In the genomic region with DNA sequence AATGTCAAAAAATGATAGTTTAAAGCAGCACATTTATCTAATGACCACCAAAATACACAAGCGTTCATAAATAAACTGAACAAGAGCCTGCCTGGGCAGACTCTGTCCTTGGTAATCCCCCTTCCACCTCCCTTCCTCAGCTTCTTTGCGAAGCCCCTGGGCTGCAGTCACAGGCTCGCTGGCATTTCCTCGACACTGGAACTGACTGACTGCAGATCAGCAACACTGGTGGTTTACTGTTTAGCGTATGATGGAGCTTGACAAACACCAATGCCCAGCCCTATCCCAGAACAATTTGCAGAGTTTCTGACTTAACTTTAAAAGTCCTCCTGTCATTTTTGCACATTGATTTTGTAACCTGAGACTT, we compare ENCODE assay signal across 13 cellular contexts. TPM values are rescaled to one million over a fixed set of nuclear protein-coding genes. Genes with fewer than 3 reads are reported as not detected.
A peak's percentile ranks its signal among the peaks of the same experiment; 100 is the strongest.
DNase-seq lines count a peak whose midpoint lies in the region; ATAC-seq lines count a peak whose summit lies in the region.
"Had no signal": no experiment of that assay in that cellular context is flagged by ENCODE, and none has a peak within 500 bp of the region (broad histone marks: within the 10 kb centered on the region; RNA-seq: fewer than 3 reads in every experiment).

No MANE protein-coding gene starts in this region.

- H3K9me3 ChIP-seq in HUES64 (ENCODE audit: insufficient read depth, low read depth, low read length), result no peaks in the 10 kb centered on the region
- H3K9me3 ChIP-seq in naive thymus-derived CD4-positive, alpha-beta T cell (ENCODE audit: control insufficient read depth in 2 of 3, low read length in 3 of 3), result no peaks in the 10 kb centered on the region
- H3K9me3 ChIP-seq: colonic mucosa, gastrocnemius medialis had no signal

- H3K9me3 Mint-ChIP-seq in naive thymus-derived CD4-positive, alpha-beta T cell, result peaks cover 0 to 7% (median 0%) of the 10 kb centered on the region in 11 donors

- intact Hi-C loops in naive thymus-derived CD4-positive, alpha-beta T cell (cut with micrococcal nuclease), result no loop called here

- ATAC-seq in GM18858 (IDR thresholded peaks at IDR 0.05; ENCODE audit: unreplicated experiment) (peak; percentile 39), GM21423 (IDR thresholded peaks at IDR 0.05; ENCODE audit: unreplicated experiment) (peak; percentile 47), HG02973 (IDR thresholded peaks at IDR 0.05; ENCODE audit: unreplicated experiment) (peak; percentile 51)
- no peak for ATAC-seq in naive thymus-derived CD4-positive, alpha-beta T cell

- no peak overlapping the region for H3K4me3 Mint-ChIP-seq in naive thymus-derived CD4-positive, alpha-beta T cell
- H3K4me3 Mint-ChIP-seq: type B pancreatic cell had no signal

- no peak for DNase-seq in naive thymus-derived CD4-positive, alpha-beta T cell
- DNase-seq in SW480 (ENCODE audit: low spot score) (no peak), NCI-H2107 treated with DMSO at 0.1 percent for 48 hours (lab: John Stamatoyannopoulos, UW; ENCODE audit: unreplicated experiment) (no peak)
- DNase-seq in activated CD4-positive, CD25-positive, alpha-beta regulatory T cell (lab: John Stamatoyannopoulos, UW), result no peak
- DNase-seq: colonic mucosa, gastrocnemius medialis, NCI-H1694, posterior cingulate gyrus had no signal

- no peak overlapping the region for H3K4me3 ChIP-seq in HUES64 (ENCODE audit: low read length)
- no peak overlapping the region for H3K4me3 ChIP-seq in naive thymus-derived CD4-positive, alpha-beta T cell (ENCODE audit: low read length)
- H3K4me3 ChIP-seq: colonic mucosa, gastrocnemius medialis had no signal

- WGBS in HUES64, result 88% methylated on average over 5 of the region's 5 CpGs

- H3K36me3 Mint-ChIP-seq in naive thymus-derived CD4-positive, alpha-beta T cell, result peaks cover 0 to 5% (median 0%) of the 10 kb centered on the region in 5 donors

- H3K27ac ChIP-seq in HUES64 (ENCODE audit: low read depth, low read length), result no peak overlapping the region
- no peak overlapping the region for H3K27ac ChIP-seq in naive thymus-derived CD4-positive, alpha-beta T cell (ENCODE audit: low read depth, low read length)
- H3K27ac ChIP-seq: colonic mucosa, gastrocnemius medialis had no signal

- POLR2A ChIA-PET in naive thymus-derived CD4-positive, alpha-beta T cell (lab: Charles Lee), result interaction anchor here (0.6 kb wide), 1 partner anchor 1596 kb away, joined by 7 read pairs; no protein-coding TSS in a partner anchor

- H3K27me3 Mint-ChIP-seq in naive thymus-derived CD4-positive, alpha-beta T cell, result peaks cover 0 to 4% (median 0%) of the 10 kb centered on the region in 5 donors
- H3K27me3 Mint-ChIP-seq: type B pancreatic cell had no signal

- H3K4me1 ChIP-seq in HUES64 (ENCODE audit: insufficient read depth, low read length), result peaks cover 16% of the 10 kb centered on the region; the same call in 1 of the 2 replicates
- H3K4me1 ChIP-seq in naive thymus-derived CD4-positive, alpha-beta T cell (ENCODE audit: control insufficient read depth in 2 of 2, insufficient read depth in 2 of 2, low read length in 2 of 2), result no peaks in the 10 kb centered on the region
- H3K4me1 ChIP-seq: colonic mucosa, gastrocnemius medialis had no signal

- H3K9ac ChIP-seq in HUES64 (ENCODE audit: low read depth, low read length), result 0 out of 2 replicates have a peak overlapping the region, but pooled peaks have one; percentile 32

- H3K36me3 ChIP-seq in HUES64 (ENCODE audit: insufficient read depth, low read length), result peaks cover 6% of the 10 kb centered on the region; the same call in 1 of the 2 replicates
- no peaks in the 10 kb centered on the region for H3K36me3 ChIP-seq in naive thymus-derived CD4-positive, alpha-beta T cell (ENCODE audit: control insufficient read depth in 2 of 3, insufficient read depth in 3 of 3, low read length in 3 of 3)
- H3K36me3 ChIP-seq: colonic mucosa, gastrocnemius medialis had no signal

- no peaks in the 10 kb centered on the region for H3K4me1 Mint-ChIP-seq in naive thymus-derived CD4-positive, alpha-beta T cell

- CTCF ChIA-PET in naive thymus-derived CD4-positive, alpha-beta T cell (lab: Charles Lee), result no interaction called here

- no peak overlapping the region for H3K27ac Mint-ChIP-seq in naive thymus-derived CD4-positive, alpha-beta T cell

- H3K27me3 ChIP-seq in HUES64 (ENCODE audit: insufficient read depth, low read length), result no peaks in the 10 kb centered on the region
- H3K27me3 ChIP-seq in naive thymus-derived CD4-positive, alpha-beta T cell (ENCODE audit: control insufficient read depth in 2 of 2, insufficient read depth in 2 of 2, low read length in 2 of 2), result no peaks in the 10 kb centered on the region
- H3K27me3 ChIP-seq: colonic mucosa, gastrocnemius medialis had no signal

RNA-seq across cellular contexts. Expression of a gene that starts 55.9 kb away (rescaled TPM):
- 17.5 TPM for polyA plus RNA-seq in HUES64 (2013, experiment 1 of 2)
- polyA plus RNA-seq in HUES64 (2013, experiment 2 of 2), result 15.3 TPM
- 10 to 100 TPM; 34.1 to 83.4 (median 67.8) TPM for total RNA-seq in naive thymus-derived CD4-positive, alpha-beta T cell
- 10 to 100 TPM; 45.9 to 66.3 TPM for polyA plus RNA-seq in naive thymus-derived CD4-positive, alpha-beta T cell
